ENCODE assay signal across 17 cellular contexts in genomic region chr16:57759541-57760356, GRCh38. TPM values are rescaled to one million over a fixed set of nuclear protein-coding genes. Genes with fewer than 3 reads are reported as not detected.
DNase-seq lines count a peak whose midpoint lies in the region; ATAC-seq and TF ChIP-seq lines count a peak whose summit lies in the region.
"Had no signal": no experiment of that assay in that cellular context is flagged by ENCODE, and none has a peak within 500 bp of the region (broad histone marks: within the 10 kb centered on the region; RNA-seq: fewer than 3 reads in every experiment).

No MANE protein-coding gene starts in this region.

- peaks cover 2% of the 10 kb centered on the region for H3K79me1 ChIP-seq in neuronal stem cell (ENCODE audit: low read depth, low read length)

- no peaks in the 10 kb centered on the region for H3K27me3 Mint-ChIP-seq in activated naive CD8-positive, alpha-beta T cell treated with anti-CD3 and anti-CD28 coated beads, Interleukin-2, amount 10 ng/mL, durations not matched to agents 7 days and 5 days
- no peaks in the 10 kb centered on the region for H3K27me3 Mint-ChIP-seq in activated naive CD8-positive, alpha-beta T cell treated with anti-CD3 and anti-CD28 coated beads for 36 hours
- H3K27me3 Mint-ChIP-seq in activated T-helper 1 cell treated with anti-CD3 and anti-CD28 coated beads, Interleukin-12 subunit alpha, Interleukin-12 subunit beta, Interleukin-2, Interleukin-4 antibody, amounts not matched to agents 30 ng/mL and 10 ng/mL and 1 ng/mL, durations not matched to agents 14 hours and 24 hours and 36 hours (ENCODE audit: insufficient read depth): no peaks in the 10 kb centered on the region
- H3K27me3 Mint-ChIP-seq: CD4-positive, CD25-positive, alpha-beta regulatory T cell had no signal

- TF ChIP-seq CTCF in epithelial cell of esophagus (IDR thresholded peaks at IDR 0.05; ENCODE audit: insufficient read depth, low read depth, low read length, missing control alignments): no peak

- H3K36me3 Mint-ChIP-seq in activated naive CD8-positive, alpha-beta T cell treated with anti-CD3 and anti-CD28 coated beads, Interleukin-2, amount 10 ng/mL, durations not matched to agents 7 days and 5 days: no peaks in the 10 kb centered on the region
- H3K36me3 Mint-ChIP-seq in activated naive CD8-positive, alpha-beta T cell treated with anti-CD3 and anti-CD28 coated beads for 36 hours: peaks cover 7% of the 10 kb centered on the region
- no peaks in the 10 kb centered on the region for H3K36me3 Mint-ChIP-seq in activated T-helper 1 cell treated with anti-CD3 and anti-CD28 coated beads, Interleukin-12 subunit alpha, Interleukin-12 subunit beta, Interleukin-2, Interleukin-4 antibody, amounts not matched to agents 30 ng/mL and 10 ng/mL and 1 ng/mL, durations not matched to agents 14 hours and 24 hours and 36 hours (ENCODE audit: low read depth)
- H3K36me3 Mint-ChIP-seq: CD4-positive, CD25-positive, alpha-beta regulatory T cell had no signal

- peak overlapping the region; percentile 7 for H2BK5ac ChIP-seq in neuronal stem cell (ENCODE audit: low read length)

- no peak overlapping the region for H2AFZ ChIP-seq in neuronal stem cell (ENCODE audit: low read length)

- no peaks in the 10 kb centered on the region for H3K4me1 Mint-ChIP-seq in activated naive CD8-positive, alpha-beta T cell treated with anti-CD3 and anti-CD28 coated beads, Interleukin-2, amount 10 ng/mL, durations not matched to agents 7 days and 5 days
- no peaks in the 10 kb centered on the region for H3K4me1 Mint-ChIP-seq in activated naive CD8-positive, alpha-beta T cell treated with anti-CD3 and anti-CD28 coated beads for 36 hours
- H3K4me1 Mint-ChIP-seq in activated T-helper 1 cell treated with anti-CD3 and anti-CD28 coated beads, Interleukin-12 subunit alpha, Interleukin-12 subunit beta, Interleukin-2, Interleukin-4 antibody, amounts not matched to agents 30 ng/mL and 10 ng/mL and 1 ng/mL, durations not matched to agents 14 hours and 24 hours and 36 hours (ENCODE audit: low read depth): no peaks in the 10 kb centered on the region
- H3K4me1 Mint-ChIP-seq: CD4-positive, CD25-positive, alpha-beta regulatory T cell had no signal

- no peak overlapping the region for H4K91ac ChIP-seq in neuronal stem cell (ENCODE audit: low read depth, low read length, poor library complexity)

- H3K9me3 Mint-ChIP-seq in activated naive CD8-positive, alpha-beta T cell treated with anti-CD3 and anti-CD28 coated beads, Interleukin-2, amount 10 ng/mL, durations not matched to agents 7 days and 5 days: no peaks in the 10 kb centered on the region
- no peaks in the 10 kb centered on the region for H3K9me3 Mint-ChIP-seq in activated naive CD8-positive, alpha-beta T cell treated with anti-CD3 and anti-CD28 coated beads for 36 hours
- no peaks in the 10 kb centered on the region for H3K9me3 Mint-ChIP-seq in activated T-helper 1 cell treated with anti-CD3 and anti-CD28 coated beads, Interleukin-12 subunit alpha, Interleukin-12 subunit beta, Interleukin-2, Interleukin-4 antibody, amounts not matched to agents 30 ng/mL and 10 ng/mL and 1 ng/mL, durations not matched to agents 14 hours and 24 hours and 36 hours
- H3K9me3 Mint-ChIP-seq: CD4-positive, CD25-positive, alpha-beta regulatory T cell had no signal

- H3K14ac ChIP-seq in neuronal stem cell (ENCODE audit: low read length): no peak overlapping the region

- DNase-seq in activated naive CD8-positive, alpha-beta T cell treated with anti-CD3 and anti-CD28 coated beads, Interleukin-2, amount 10 ng/mL, durations not matched to agents 7 days and 5 days: no peak
- no peak for DNase-seq in activated naive CD8-positive, alpha-beta T cell treated with anti-CD3 and anti-CD28 coated beads for 36 hours
- DNase-seq in epithelial cell of esophagus (ENCODE audit: low read depth): peak; percentile 75
- DNase-seq in neuronal stem cell (ENCODE audit: low spot score): no peak
- DNase-seq in DMS79 treated with DMSO at 0.1 percent for 48 hours (lab: John Stamatoyannopoulos, UW): no peak
- no peak for DNase-seq in activated T-helper 1 cell treated with anti-CD3 and anti-CD28 coated beads, Interleukin-12 subunit alpha, Interleukin-12 subunit beta, Interleukin-2, Interleukin-4 antibody, amounts not matched to agents 30 ng/mL and 10 ng/mL and 1 ng/mL, durations not matched to agents 14 hours and 24 hours and 36 hours (ENCODE audit: low spot score)
- no peak for DNase-seq in Ammon's horn (ENCODE audit: low spot score)
- DNase-seq: ACHN; activated CD8-positive, alpha-beta memory T cell treated with anti-CD3 and anti-CD28 coated beads, Interleukin-2, amount 50 U/mL, for 48 hours; anterior cingulate cortex; CD4-positive, CD25-positive, alpha-beta regulatory T cell; cerebellar nuclear complex; DMS79; effector CD4-positive, alpha-beta T cell; NCI-H1694 treated with DMSO at 0.1 percent for 48 hours; NCI-H446 had no signal

- H2AK5ac ChIP-seq in neuronal stem cell (ENCODE audit: low read depth, low read length): no peak overlapping the region

- no peak for ATAC-seq in activated naive CD8-positive, alpha-beta T cell treated with anti-CD3 and anti-CD28 coated beads, Interleukin-2, amount 10 ng/mL, durations not matched to agents 7 days and 5 days (ENCODE audit: low read depth)

- H3K4me2 ChIP-seq in neuronal stem cell (ENCODE audit: insufficient read depth, low read length, poor library complexity, severe bottlenecking): no peak overlapping the region

- peak overlapping the region; percentile 65 for H3K27ac Mint-ChIP-seq in activated naive CD8-positive, alpha-beta T cell treated with anti-CD3 and anti-CD28 coated beads, Interleukin-2, amount 10 ng/mL, durations not matched to agents 7 days and 5 days
- no peak overlapping the region for H3K27ac Mint-ChIP-seq in activated naive CD8-positive, alpha-beta T cell treated with anti-CD3 and anti-CD28 coated beads for 36 hours
- no peak overlapping the region for H3K27ac Mint-ChIP-seq in activated T-helper 1 cell treated with anti-CD3 and anti-CD28 coated beads, Interleukin-12 subunit alpha, Interleukin-12 subunit beta, Interleukin-2, Interleukin-4 antibody, amounts not matched to agents 30 ng/mL and 10 ng/mL and 1 ng/mL, durations not matched to agents 14 hours and 24 hours and 36 hours
- H3K27ac Mint-ChIP-seq: CD4-positive, CD25-positive, alpha-beta regulatory T cell had no signal

- H3K4me3 ChIP-seq in HUES6 (ENCODE audit: low read depth, low read length) (no peak overlapping the region), epithelial cell of esophagus (ENCODE audit: low read length) (no peak overlapping the region), neuronal stem cell (ENCODE audit: low read length in 2 of 2) (no peak overlapping the region)

- intact Hi-C loops in activated T-helper 1 cell treated with anti-CD3 and anti-CD28 coated beads, Interleukin-12 subunit alpha, Interleukin-12 subunit beta, Interleukin-2, Interleukin-4 antibody, amounts not matched to agents 30 ng/mL and 10 ng/mL and 1 ng/mL, durations not matched to agents 14 hours and 24 hours and 36 hours (cut with micrococcal nuclease): loop anchor here (5.0 kb wide), 1 partner anchor 38 kb away; no protein-coding TSS in a partner anchor

- no peak overlapping the region for H3K9ac ChIP-seq in HUES6 (ENCODE audit: low read length)
- no peak overlapping the region for H3K9ac ChIP-seq in neuronal stem cell (ENCODE audit: low read depth, low read length, poor library complexity)

- H3K9me3 ChIP-seq in HUES6 (ENCODE audit: control insufficient read depth, insufficient read depth, low read depth, low read length): no peaks in the 10 kb centered on the region
- H3K9me3 ChIP-seq in neuronal stem cell (replicated peaks in 1 of 2; ENCODE audit: control insufficient read depth in 2 of 2, insufficient read depth in 1 of 2, low read depth in 1 of 2, low read length in 2 of 2): no peaks in the 10 kb centered on the region

- H3K27me3 ChIP-seq in HUES6 (ENCODE audit: control insufficient read depth, insufficient read depth, low read length) (no peaks in the 10 kb centered on the region), neuronal stem cell (ENCODE audit: control insufficient read depth in 3 of 3, insufficient read depth in 3 of 3, low read depth in 1 of 3, low read length in 3 of 3) (no peaks in the 10 kb centered on the region)

- WGBS in neuronal stem cell (ENCODE audit: extremely low coverage in 2 of 2, insufficient read length in 2 of 2, insufficient replicate concordance in 1 of 2), 2 donors: no CpG with 5 or more reads among the region's 21 CpGs

- H3K18ac ChIP-seq in neuronal stem cell (ENCODE audit: low read length): no peak overlapping the region

- H3K27ac ChIP-seq in HUES6 (ENCODE audit: low read depth, low read length) (0 out of 2 replicates have a peak overlapping the region, but pooled peaks have one; percentile 49), neuronal stem cell (replicated peaks; ENCODE audit: low read length) (no peak overlapping the region)

- H3K36me3 ChIP-seq in HUES6 (ENCODE audit: control insufficient read depth, insufficient read depth, low read length) (peaks cover 50% of the 10 kb centered on the region), neuronal stem cell (replicated peaks in 1 of 2; ENCODE audit: control insufficient read depth in 2 of 2, insufficient read depth in 2 of 2, low read length in 2 of 2) (peaks cover 17 to 43% of the 10 kb centered on the region in 2 donors)

- H3K23ac ChIP-seq in neuronal stem cell (ENCODE audit: low read depth, low read length, poor library complexity): no peak overlapping the region

- no peak overlapping the region for H2BK12ac ChIP-seq in neuronal stem cell (ENCODE audit: low read length)

- no peak overlapping the region for H2BK15ac ChIP-seq in neuronal stem cell (ENCODE audit: low read length)

- no peak overlapping the region for H3K4me3 Mint-ChIP-seq in activated naive CD8-positive, alpha-beta T cell treated with anti-CD3 and anti-CD28 coated beads, Interleukin-2, amount 10 ng/mL, durations not matched to agents 7 days and 5 days
- no peak overlapping the region for H3K4me3 Mint-ChIP-seq in activated naive CD8-positive, alpha-beta T cell treated with anti-CD3 and anti-CD28 coated beads for 36 hours
- no peak overlapping the region for H3K4me3 Mint-ChIP-seq in activated T-helper 1 cell treated with anti-CD3 and anti-CD28 coated beads, Interleukin-12 subunit alpha, Interleukin-12 subunit beta, Interleukin-2, Interleukin-4 antibody, amounts not matched to agents 30 ng/mL and 10 ng/mL and 1 ng/mL, durations not matched to agents 14 hours and 24 hours and 36 hours
- H3K4me3 Mint-ChIP-seq: CD4-positive, CD25-positive, alpha-beta regulatory T cell had no signal

- POLR2A ChIA-PET in activated naive CD8-positive, alpha-beta T cell treated with anti-CD3 and anti-CD28 coated beads, Interleukin-2, amount 10 ng/mL, durations not matched to agents 7 days and 5 days (lab: Charles Lee): no interaction called here

- no peak overlapping the region for H2BK120ac ChIP-seq in neuronal stem cell (ENCODE audit: low read depth, low read length)

- H4K8ac ChIP-seq in neuronal stem cell (ENCODE audit: low read depth, low read length): no peak overlapping the region

- peaks cover 39% of the 10 kb centered on the region for H3K4me1 ChIP-seq in HUES6 (ENCODE audit: control insufficient read depth, insufficient read depth, low read length)
- H3K4me1 ChIP-seq in neuronal stem cell (ENCODE audit: control insufficient read depth in 2 of 2, insufficient read depth in 1 of 2, low read depth in 1 of 2, low read length in 2 of 2): peaks cover 3 to 8% of the 10 kb centered on the region in 2 donors

- H3K4ac ChIP-seq in neuronal stem cell (ENCODE audit: low read length): no peak overlapping the region

RNA-seq across cellular contexts. Expression of gene KATNB1, which starts 24.2 kb away (rescaled TPM):
- total RNA-seq in activated naive CD8-positive, alpha-beta T cell treated with anti-CD3 and anti-CD28 coated beads, Interleukin-2, amount 10 ng/mL, durations not matched to agents 7 days and 5 days: 10 to 100 TPM; 31.1 to 31.4 TPM
- 10 to 100 TPM; 51.2 to 55.5 TPM for total RNA-seq in activated naive CD8-positive, alpha-beta T cell treated with anti-CD3 and anti-CD28 coated beads for 36 hours
- polyA plus RNA-seq in neuronal stem cell (2013, experiment 1 of 2): 31.8 TPM
- 30.8 TPM for polyA plus RNA-seq in neuronal stem cell (2013, experiment 2 of 2)
- total RNA-seq in activated T-helper 1 cell treated with anti-CD3 and anti-CD28 coated beads, Interleukin-12 subunit alpha, Interleukin-12 subunit beta, Interleukin-2, Interleukin-4 antibody, amounts not matched to agents 30 ng/mL and 10 ng/mL and 1 ng/mL, durations not matched to agents 14 hours and 24 hours and 36 hours: 46.1 and 49.1 TPM in 2 replicates

RNA-seq across cellular contexts. Expression of gene KIFC3, which starts 42.5 kb away (rescaled TPM):
- 1 to 10 TPM; 1.1 to 1.9 TPM for total RNA-seq in activated naive CD8-positive, alpha-beta T cell treated with anti-CD3 and anti-CD28 coated beads, Interleukin-2, amount 10 ng/mL, durations not matched to agents 7 days and 5 days
- 1 to 10 TPM; 1.2 to 1.3 TPM for total RNA-seq in activated naive CD8-positive, alpha-beta T cell treated with anti-CD3 and anti-CD28 coated beads for 36 hours
- 1.3 TPM for polyA plus RNA-seq in neuronal stem cell (2013, experiment 1 of 2)
- 1.1 TPM for polyA plus RNA-seq in neuronal stem cell (2013, experiment 2 of 2)
- total RNA-seq in activated T-helper 1 cell treated with anti-CD3 and anti-CD28 coated beads, Interleukin-12 subunit alpha, Interleukin-12 subunit beta, Interleukin-2, Interleukin-4 antibody, amounts not matched to agents 30 ng/mL and 10 ng/mL and 1 ng/mL, durations not matched to agents 14 hours and 24 hours and 36 hours: 0.93 and 0.96 TPM in 2 replicates
- polyA plus RNA-seq: CD4-positive, CD25-positive, alpha-beta regulatory T cell had no signal
